Comparison of ENCODE assay signal across 1 cellular context in the genomic region with DNA sequence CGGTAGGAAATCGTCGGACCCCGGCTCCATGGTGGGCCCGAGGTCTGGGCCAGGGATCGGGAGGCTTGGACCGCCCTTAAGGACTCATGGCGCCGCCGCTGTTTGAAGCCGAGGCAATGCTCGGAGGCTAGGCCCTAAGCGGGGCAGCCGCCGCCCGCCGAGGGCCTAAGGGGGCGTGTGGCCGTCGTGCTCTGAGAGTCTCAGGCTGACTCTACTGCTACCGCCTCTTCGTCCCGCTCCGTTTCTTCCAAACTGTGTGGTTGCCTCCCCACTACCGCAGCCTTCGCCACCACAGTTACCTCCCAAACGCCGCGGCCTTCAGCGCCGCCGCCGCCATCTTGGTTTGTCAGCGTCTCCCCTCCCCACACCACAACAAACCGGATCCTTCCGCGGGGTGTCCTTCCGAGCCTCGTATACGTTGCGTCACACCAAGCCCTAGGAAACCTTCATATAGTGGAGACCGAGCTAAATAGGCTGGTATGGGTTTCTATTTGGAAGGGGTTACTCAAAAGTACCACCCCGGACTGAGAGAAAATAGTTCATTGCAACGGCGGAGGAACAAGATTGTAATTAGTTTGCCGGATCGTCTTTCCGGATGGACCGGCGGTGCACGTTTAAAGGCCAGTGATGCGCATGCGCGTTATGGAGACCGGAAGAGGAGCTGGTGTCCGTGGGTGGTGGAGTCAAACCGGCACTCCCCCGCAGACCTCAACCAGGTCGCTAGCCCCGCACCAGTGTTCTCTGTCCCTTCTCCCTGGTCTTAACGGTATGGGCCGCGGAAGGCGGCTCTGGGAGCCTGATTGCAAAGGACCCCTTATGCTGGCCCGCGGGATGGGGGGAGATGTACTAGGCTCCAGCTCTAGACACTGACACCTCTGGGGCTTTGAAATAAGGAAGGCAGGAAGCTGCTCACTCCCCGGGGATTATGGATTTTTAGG.
TF ChIP-seq lines count a peak whose summit lies in the region.

A gene (minus strand): TSS at position 348 of the 938 bp plus-strand sequence. CDS start 318 bp downstream, at position 30.

TF ChIP-seq in HEK293, 187 proteins besides CTCF, POLR2A, EP300 and RAD21 (continued from another document and continues in another):
- no peak for TF ChIP-seq ZNF37A (tag by site-specific recombination; IDR thresholded peaks at IDR 0.05)
- TF ChIP-seq, protein P1, sequence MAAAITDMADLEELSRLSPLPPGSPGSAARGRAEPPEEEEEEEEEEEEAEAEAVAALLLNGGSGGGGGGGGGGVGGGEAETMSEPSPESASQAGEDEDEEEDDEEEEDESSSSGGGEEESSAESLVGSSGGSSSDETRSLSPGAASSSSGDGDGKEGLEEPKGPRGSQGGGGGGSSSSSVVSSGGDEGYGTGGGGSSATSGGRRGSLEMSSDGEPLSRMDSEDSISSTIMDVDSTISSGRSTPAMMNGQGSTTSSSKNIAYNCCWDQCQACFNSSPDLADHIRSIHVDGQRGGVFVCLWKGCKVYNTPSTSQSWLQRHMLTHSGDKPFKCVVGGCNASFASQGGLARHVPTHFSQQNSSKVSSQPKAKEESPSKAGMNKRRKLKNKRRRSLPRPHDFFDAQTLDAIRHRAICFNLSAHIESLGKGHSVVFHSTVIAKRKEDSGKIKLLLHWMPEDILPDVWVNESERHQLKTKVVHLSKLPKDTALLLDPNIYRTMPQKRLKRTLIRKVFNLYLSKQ (tag by site-specific recombination; IDR thresholded peaks at IDR 0.05; ENCODE audit: borderline replicate concordance) = 0 out of 2 replicates have a peak, but pooled peaks have one; percentile 24
- TF ChIP-seq RBAK (tag by site-specific recombination; IDR thresholded peaks at IDR 0.05) = peak; percentile 14; the same call in 1 of the 2 replicates
- TF ChIP-seq KLF16 (tag by site-specific recombination; IDR thresholded peaks at IDR 0.05) = peak; percentile 96
- TF ChIP-seq ZNF664 (tag by site-specific recombination; IDR thresholded peaks at IDR 0.05) = peak; percentile 90
- TF ChIP-seq KLF9 (tag by site-specific recombination; IDR thresholded peaks at IDR 0.05; ENCODE audit: low read depth) = peak; percentile 85
- TF ChIP-seq SP7 (tag by site-specific recombination; IDR thresholded peaks at IDR 0.05) = peak; percentile 97
- no peak for TF ChIP-seq PRDM1 (tag by site-specific recombination; IDR thresholded peaks at IDR 0.05)
- TF ChIP-seq, protein P2, sequence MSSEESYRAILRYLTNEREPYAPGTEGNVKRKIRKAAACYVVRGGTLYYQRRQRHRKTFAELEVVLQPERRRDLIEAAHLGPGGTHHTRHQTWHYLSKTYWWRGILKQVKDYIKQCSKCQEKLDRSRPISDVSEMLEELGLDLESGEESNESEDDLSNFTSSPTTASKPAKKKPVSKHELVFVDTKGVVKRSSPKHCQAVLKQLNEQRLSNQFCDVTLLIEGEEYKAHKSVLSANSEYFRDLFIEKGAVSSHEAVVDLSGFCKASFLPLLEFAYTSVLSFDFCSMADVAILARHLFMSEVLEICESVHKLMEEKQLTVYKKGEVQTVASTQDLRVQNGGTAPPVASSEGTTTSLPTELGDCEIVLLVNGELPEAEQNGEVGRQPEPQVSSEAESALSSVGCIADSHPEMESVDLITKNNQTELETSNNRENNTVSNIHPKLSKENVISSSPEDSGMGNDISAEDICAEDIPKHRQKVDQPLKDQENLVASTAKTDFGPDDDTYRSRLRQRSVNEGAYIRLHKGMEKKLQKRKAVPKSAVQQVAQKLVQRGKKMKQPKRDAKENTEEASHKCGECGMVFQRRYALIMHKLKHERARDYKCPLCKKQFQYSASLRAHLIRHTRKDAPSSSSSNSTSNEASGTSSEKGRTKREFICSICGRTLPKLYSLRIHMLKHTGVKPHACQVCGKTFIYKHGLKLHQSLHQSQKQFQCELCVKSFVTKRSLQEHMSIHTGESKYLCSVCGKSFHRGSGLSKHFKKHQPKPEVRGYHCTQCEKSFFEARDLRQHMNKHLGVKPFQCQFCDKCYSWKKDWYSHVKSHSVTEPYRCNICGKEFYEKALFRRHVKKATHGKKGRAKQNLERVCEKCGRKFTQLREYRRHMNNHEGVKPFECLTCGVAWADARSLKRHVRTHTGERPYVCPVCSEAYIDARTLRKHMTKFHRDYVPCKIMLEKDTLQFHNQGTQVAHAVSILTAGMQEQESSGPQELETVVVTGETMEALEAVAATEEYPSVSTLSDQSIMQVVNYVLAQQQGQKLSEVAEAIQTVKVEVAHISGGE (tag by site-specific recombination; conservative IDR thresholded peaks at IDR 0.05; ENCODE audit: low read depth) = peak; percentile 95
- TF ChIP-seq, protein P3, sequence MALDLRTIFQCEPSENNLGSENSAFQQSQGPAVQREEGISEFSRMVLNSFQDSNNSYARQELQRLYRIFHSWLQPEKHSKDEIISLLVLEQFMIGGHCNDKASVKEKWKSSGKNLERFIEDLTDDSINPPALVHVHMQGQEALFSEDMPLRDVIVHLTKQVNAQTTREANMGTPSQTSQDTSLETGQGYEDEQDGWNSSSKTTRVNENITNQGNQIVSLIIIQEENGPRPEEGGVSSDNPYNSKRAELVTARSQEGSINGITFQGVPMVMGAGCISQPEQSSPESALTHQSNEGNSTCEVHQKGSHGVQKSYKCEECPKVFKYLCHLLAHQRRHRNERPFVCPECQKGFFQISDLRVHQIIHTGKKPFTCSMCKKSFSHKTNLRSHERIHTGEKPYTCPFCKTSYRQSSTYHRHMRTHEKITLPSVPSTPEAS (tag by site-specific recombination; IDR thresholded peaks at IDR 0.05) = peak; percentile 77
- peak; percentile 70; the same call in 1 of the 2 replicates for TF ChIP-seq KLF10 (tag by site-specific recombination; IDR thresholded peaks at IDR 0.05)
- TF ChIP-seq ZNF114 (tag by site-specific recombination; IDR thresholded peaks at IDR 0.05) = no peak
- TF ChIP-seq ZNF146 (tag by site-specific recombination; IDR thresholded peaks at IDR 0.05) = peak; percentile 97
- peak; percentile 76 for TF ChIP-seq ZBTB48 (tag by site-specific recombination; IDR thresholded peaks at IDR 0.05)
- peak; percentile 93 for TF ChIP-seq GLIS2 (tag by site-specific recombination; IDR thresholded peaks at IDR 0.05)
- peak; percentile 78 for TF ChIP-seq REPIN1 (tag by site-specific recombination; IDR thresholded peaks at IDR 0.05; ENCODE audit: low read depth)
- TF ChIP-seq, protein P4, sequence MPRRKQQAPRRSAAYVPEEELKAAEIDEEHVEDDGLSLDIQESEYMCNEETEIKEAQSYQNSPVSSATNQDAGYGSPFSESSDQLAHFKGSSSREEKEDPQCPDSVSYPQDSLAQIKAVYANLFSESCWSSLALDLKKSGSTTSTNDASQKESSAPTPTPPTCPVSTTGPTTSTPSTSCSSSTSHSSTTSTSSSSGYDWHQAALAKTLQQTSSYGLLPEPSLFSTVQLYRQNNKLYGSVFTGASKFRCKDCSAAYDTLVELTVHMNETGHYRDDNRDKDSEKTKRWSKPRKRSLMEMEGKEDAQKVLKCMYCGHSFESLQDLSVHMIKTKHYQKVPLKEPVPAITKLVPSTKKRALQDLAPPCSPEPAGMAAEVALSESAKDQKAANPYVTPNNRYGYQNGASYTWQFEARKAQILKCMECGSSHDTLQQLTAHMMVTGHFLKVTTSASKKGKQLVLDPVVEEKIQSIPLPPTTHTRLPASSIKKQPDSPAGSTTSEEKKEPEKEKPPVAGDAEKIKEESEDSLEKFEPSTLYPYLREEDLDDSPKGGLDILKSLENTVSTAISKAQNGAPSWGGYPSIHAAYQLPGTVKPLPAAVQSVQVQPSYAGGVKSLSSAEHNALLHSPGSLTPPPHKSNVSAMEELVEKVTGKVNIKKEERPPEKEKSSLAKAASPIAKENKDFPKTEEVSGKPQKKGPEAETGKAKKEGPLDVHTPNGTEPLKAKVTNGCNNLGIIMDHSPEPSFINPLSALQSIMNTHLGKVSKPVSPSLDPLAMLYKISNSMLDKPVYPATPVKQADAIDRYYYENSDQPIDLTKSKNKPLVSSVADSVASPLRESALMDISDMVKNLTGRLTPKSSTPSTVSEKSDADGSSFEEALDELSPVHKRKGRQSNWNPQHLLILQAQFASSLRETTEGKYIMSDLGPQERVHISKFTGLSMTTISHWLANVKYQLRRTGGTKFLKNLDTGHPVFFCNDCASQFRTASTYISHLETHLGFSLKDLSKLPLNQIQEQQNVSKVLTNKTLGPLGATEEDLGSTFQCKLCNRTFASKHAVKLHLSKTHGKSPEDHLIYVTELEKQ (tag by site-specific recombination; IDR thresholded peaks at IDR 0.05; ENCODE audit: borderline replicate concordance) = peak; percentile 89
- 0 out of 2 replicates have a peak, but pooled peaks have one; percentile 12 for TF ChIP-seq ZNF16 (tag by site-specific recombination; IDR thresholded peaks at IDR 0.05; ENCODE audit: low read depth)
- TF ChIP-seq ZNF791 (tag by site-specific recombination; IDR thresholded peaks at IDR 0.05) = no peak
- TF ChIP-seq, protein P5, sequence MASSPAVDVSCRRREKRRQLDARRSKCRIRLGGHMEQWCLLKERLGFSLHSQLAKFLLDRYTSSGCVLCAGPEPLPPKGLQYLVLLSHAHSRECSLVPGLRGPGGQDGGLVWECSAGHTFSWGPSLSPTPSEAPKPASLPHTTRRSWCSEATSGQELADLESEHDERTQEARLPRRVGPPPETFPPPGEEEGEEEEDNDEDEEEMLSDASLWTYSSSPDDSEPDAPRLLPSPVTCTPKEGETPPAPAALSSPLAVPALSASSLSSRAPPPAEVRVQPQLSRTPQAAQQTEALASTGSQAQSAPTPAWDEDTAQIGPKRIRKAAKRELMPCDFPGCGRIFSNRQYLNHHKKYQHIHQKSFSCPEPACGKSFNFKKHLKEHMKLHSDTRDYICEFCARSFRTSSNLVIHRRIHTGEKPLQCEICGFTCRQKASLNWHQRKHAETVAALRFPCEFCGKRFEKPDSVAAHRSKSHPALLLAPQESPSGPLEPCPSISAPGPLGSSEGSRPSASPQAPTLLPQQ (tag by site-specific recombination; IDR thresholded peaks at IDR 0.05) = peak; percentile 95
- peak; percentile 74 for TF ChIP-seq OSR2 (tag by site-specific recombination; IDR thresholded peaks at IDR 0.05)
- no peak for TF ChIP-seq ZNF433 (tag by site-specific recombination; IDR thresholded peaks at IDR 0.05; ENCODE audit: low read depth)
- TF ChIP-seq ZNF624 (tag by site-specific recombination; IDR thresholded peaks at IDR 0.05) = no peak
- TF ChIP-seq ZNF558 (tag by site-specific recombination; IDR thresholded peaks at IDR 0.05) = peak; percentile 88
- TF ChIP-seq GLI2 (tag by site-specific recombination; IDR thresholded peaks at IDR 0.05; ENCODE audit: borderline replicate concordance, low read depth) = no peak; the same call in 1 of the 2 replicates
- TF ChIP-seq ZNF529 (tag by site-specific recombination; IDR thresholded peaks at IDR 0.05; ENCODE audit: insufficient replicate concordance) = no peak
- peak; percentile 99 for TF ChIP-seq KLF8 (tag by site-specific recombination; IDR thresholded peaks at IDR 0.05)
- TF ChIP-seq, protein P6, sequence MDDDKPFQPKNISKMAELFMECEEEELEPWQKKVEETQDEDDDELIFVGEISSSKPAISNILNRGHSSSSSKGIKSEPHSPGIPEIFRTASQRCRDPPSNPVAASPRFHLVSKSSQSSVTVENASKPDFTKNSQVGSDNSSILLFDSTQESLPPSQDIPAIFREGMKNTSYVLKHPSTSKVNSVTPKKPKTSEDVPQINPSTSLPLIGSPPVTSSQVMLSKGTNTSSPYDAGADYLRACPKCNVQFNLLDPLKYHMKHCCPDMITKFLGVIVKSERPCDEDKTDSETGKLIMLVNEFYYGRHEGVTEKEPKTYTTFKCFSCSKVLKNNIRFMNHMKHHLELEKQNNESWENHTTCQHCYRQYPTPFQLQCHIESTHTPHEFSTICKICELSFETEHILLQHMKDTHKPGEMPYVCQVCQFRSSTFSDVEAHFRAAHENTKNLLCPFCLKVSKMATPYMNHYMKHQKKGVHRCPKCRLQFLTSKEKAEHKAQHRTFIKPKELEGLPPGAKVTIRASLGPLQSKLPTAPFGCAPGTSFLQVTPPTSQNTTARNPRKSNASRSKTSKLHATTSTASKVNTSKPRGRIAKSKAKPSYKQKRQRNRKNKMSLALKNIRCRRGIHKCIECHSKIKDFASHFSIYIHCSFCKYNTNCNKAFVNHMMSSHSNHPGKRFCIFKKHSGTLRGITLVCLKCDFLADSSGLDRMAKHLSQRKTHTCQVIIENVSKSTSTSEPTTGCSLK (tag by site-specific recombination; IDR thresholded peaks at IDR 0.05) = no peak
- peak; percentile 96 for TF ChIP-seq HOXD13 (CRISPR knock-in tag; IDR thresholded peaks at IDR 0.05; ENCODE audit: borderline replicate concordance)
- TF ChIP-seq ZNF423 (tag by site-specific recombination; IDR thresholded peaks at IDR 0.05) = no peak; the same call in 1 of the 2 replicates
- TF ChIP-seq MZF1 (tag by site-specific recombination; IDR thresholded peaks at IDR 0.05; ENCODE audit: borderline replicate concordance) = no peak
- 0 out of 2 replicates have a peak, but pooled peaks have one; percentile 63 for TF ChIP-seq ZNF777 (tag by site-specific recombination; IDR thresholded peaks at IDR 0.05; ENCODE audit: borderline replicate concordance)
- TF ChIP-seq OVOL3 (tag by site-specific recombination; IDR thresholded peaks at IDR 0.05) = peak; percentile 86; the same call in 1 of the 2 replicates
- peak; percentile 89 for TF ChIP-seq ZBTB21 (tag by site-specific recombination; IDR thresholded peaks at IDR 0.05)
- TF ChIP-seq, protein P7, sequence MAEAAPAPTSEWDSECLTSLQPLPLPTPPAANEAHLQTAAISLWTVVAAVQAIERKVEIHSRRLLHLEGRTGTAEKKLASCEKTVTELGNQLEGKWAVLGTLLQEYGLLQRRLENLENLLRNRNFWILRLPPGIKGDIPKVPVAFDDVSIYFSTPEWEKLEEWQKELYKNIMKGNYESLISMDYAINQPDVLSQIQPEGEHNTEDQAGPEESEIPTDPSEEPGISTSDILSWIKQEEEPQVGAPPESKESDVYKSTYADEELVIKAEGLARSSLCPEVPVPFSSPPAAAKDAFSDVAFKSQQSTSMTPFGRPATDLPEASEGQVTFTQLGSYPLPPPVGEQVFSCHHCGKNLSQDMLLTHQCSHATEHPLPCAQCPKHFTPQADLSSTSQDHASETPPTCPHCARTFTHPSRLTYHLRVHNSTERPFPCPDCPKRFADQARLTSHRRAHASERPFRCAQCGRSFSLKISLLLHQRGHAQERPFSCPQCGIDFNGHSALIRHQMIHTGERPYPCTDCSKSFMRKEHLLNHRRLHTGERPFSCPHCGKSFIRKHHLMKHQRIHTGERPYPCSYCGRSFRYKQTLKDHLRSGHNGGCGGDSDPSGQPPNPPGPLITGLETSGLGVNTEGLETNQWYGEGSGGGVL (tag by site-specific recombination; IDR thresholded peaks at IDR 0.05) = peak; percentile 63
